Comparison of ENCODE assay signal across 1 cellular context in the genomic region with DNA sequence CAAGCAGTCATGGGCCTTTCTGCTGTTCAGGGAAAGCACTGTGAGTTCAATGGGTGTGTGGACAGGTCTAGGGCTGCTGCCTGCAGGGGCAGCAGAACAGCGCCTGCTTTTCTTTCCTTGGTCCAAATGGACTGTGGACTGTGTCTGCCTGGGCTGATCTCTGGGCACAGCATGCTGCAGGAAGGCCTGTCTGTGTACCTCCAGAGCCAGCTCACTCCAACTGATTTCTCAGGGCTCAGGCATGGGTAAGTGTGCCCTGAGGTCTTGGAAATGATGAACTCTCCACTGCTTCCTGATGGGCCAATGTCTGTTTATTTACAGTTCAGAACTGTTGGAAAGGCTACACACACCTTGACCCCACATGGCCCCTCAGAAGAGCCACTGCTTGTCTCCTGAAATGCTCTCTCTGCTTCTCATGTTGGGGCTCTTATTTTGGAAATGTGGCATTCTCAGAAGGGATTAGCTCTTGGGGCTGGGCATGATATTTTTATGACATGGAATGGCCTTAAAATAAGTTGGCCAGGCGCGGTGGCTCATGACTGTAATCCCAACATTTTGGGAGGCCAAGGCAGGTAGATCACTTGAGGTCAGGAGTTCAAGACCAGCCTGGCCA.
A peak's percentile ranks its signal among the peaks of the same experiment; 100 is the strongest.
TF ChIP-seq lines count a peak whose summit lies in the region.

No MANE protein-coding gene starts in this region.

TF ChIP-seq in HepG2, 621 proteins besides CTCF, POLR2A, EP300 and RAD21 (continued from another document and continues in another):
- TF ChIP-seq RNF219 (CRISPR knock-in tag; IDR thresholded peaks at IDR 0.05), result no peak
- no peak for TF ChIP-seq ZMAT3 (CRISPR knock-in tag; conservative IDR thresholded peaks at IDR 0.05)
- no peak for TF ChIP-seq MIER3 (CRISPR knock-in tag; IDR thresholded peaks at IDR 0.05; ENCODE audit: borderline replicate concordance)
- TF ChIP-seq HNF4G (IDR thresholded peaks at IDR 0.05; ENCODE audit: borderline replicate concordance, low read depth, low read length), result peak; percentile 52
- TF ChIP-seq HNF4G (CRISPR knock-in tag; IDR thresholded peaks at IDR 0.05; ENCODE audit: borderline replicate concordance, low read depth), result no peak
- no peak for TF ChIP-seq YY1 (IDR thresholded peaks at IDR 0.05; ENCODE audit: insufficient read depth, insufficient replicate concordance, low read depth, low read length)
- TF ChIP-seq ZNF784 (CRISPR knock-in tag; IDR thresholded peaks at IDR 0.05; ENCODE audit: borderline replicate concordance), result no peak
- TF ChIP-seq ZNF598 (CRISPR knock-in tag; IDR thresholded peaks at IDR 0.05; ENCODE audit: borderline replicate concordance), result no peak
- no peak for TF ChIP-seq NCOA2 (CRISPR knock-in tag; IDR thresholded peaks at IDR 0.05)
- peak; percentile 91 for TF ChIP-seq RXRB (CRISPR knock-in tag; IDR thresholded peaks at IDR 0.05; ENCODE audit: borderline replicate concordance)
- TF ChIP-seq ZNF317 (CRISPR knock-in tag; IDR thresholded peaks at IDR 0.05), result no peak
- no peak for TF ChIP-seq ZNF660 (CRISPR knock-in tag; IDR thresholded peaks at IDR 0.05; ENCODE audit: borderline replicate concordance, low read depth)
- TF ChIP-seq MBNL3 (CRISPR knock-in tag; conservative IDR thresholded peaks at IDR 0.05), result no peak
- no peak for TF ChIP-seq NR0B2 (CRISPR knock-in tag; IDR thresholded peaks at IDR 0.05)
- TF ChIP-seq ZNF558 (CRISPR knock-in tag; IDR thresholded peaks at IDR 0.05; ENCODE audit: borderline replicate concordance), result no peak
- peak; percentile 53; the same call in 1 of the 2 replicates for TF ChIP-seq ZNF629 (CRISPR knock-in tag; conservative IDR thresholded peaks at IDR 0.05)
- TF ChIP-seq ZNF703 (CRISPR knock-in tag; IDR thresholded peaks at IDR 0.05; ENCODE audit: borderline replicate concordance), result no peak
- no peak for TF ChIP-seq KMT2B (CRISPR knock-in tag; IDR thresholded peaks at IDR 0.05)
- TF ChIP-seq, protein P1, sequence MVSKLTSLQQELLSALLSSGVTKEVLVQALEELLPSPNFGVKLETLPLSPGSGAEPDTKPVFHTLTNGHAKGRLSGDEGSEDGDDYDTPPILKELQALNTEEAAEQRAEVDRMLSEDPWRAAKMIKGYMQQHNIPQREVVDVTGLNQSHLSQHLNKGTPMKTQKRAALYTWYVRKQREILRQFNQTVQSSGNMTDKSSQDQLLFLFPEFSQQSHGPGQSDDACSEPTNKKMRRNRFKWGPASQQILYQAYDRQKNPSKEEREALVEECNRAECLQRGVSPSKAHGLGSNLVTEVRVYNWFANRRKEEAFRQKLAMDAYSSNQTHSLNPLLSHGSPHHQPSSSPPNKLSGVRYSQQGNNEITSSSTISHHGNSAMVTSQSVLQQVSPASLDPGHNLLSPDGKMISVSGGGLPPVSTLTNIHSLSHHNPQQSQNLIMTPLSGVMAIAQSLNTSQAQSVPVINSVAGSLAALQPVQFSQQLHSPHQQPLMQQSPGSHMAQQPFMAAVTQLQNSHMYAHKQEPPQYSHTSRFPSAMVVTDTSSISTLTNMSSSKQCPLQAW (CRISPR knock-in tag; IDR thresholded peaks at IDR 0.05), result peak; percentile 66; the same call in 1 of the 2 replicates
- no peak for TF ChIP-seq ZNF234 (CRISPR knock-in tag; conservative IDR thresholded peaks at IDR 0.05)
- no peak for TF ChIP-seq REPIN1 (CRISPR knock-in tag; IDR thresholded peaks at IDR 0.05; ENCODE audit: borderline replicate concordance, low read depth)
- TF ChIP-seq REL (CRISPR knock-in tag; conservative IDR thresholded peaks at IDR 0.05), result no peak
- TF ChIP-seq SALL2 (CRISPR knock-in tag; IDR thresholded peaks at IDR 0.05), result no peak
- no peak for TF ChIP-seq ATF6 (CRISPR knock-in tag; conservative IDR thresholded peaks at IDR 0.05)
- no peak for TF ChIP-seq NFKB2 (CRISPR knock-in tag; IDR thresholded peaks at IDR 0.05; ENCODE audit: borderline replicate concordance)
- TF ChIP-seq ZNF12 (CRISPR knock-in tag; IDR thresholded peaks at IDR 0.05), result no peak
- no peak for TF ChIP-seq NFRKB (IDR thresholded peaks at IDR 0.05)
- no peak for TF ChIP-seq ZNF644 (CRISPR knock-in tag; IDR thresholded peaks at IDR 0.05; ENCODE audit: low read depth)
- TF ChIP-seq MAF1 (CRISPR knock-in tag; IDR thresholded peaks at IDR 0.05; ENCODE audit: borderline replicate concordance), result no peak
- peak; percentile 82; the same call in 1 of the 2 replicates for TF ChIP-seq THRA (CRISPR knock-in tag; IDR thresholded peaks at IDR 0.05; ENCODE audit: borderline replicate concordance)
- peak; percentile 51; the same call in 1 of the 2 replicates for TF ChIP-seq ZNF563 (CRISPR knock-in tag; IDR thresholded peaks at IDR 0.05)
- no peak for TF ChIP-seq ZNF773 (CRISPR knock-in tag; IDR thresholded peaks at IDR 0.05; ENCODE audit: borderline replicate concordance)
- TF ChIP-seq, protein P2, sequence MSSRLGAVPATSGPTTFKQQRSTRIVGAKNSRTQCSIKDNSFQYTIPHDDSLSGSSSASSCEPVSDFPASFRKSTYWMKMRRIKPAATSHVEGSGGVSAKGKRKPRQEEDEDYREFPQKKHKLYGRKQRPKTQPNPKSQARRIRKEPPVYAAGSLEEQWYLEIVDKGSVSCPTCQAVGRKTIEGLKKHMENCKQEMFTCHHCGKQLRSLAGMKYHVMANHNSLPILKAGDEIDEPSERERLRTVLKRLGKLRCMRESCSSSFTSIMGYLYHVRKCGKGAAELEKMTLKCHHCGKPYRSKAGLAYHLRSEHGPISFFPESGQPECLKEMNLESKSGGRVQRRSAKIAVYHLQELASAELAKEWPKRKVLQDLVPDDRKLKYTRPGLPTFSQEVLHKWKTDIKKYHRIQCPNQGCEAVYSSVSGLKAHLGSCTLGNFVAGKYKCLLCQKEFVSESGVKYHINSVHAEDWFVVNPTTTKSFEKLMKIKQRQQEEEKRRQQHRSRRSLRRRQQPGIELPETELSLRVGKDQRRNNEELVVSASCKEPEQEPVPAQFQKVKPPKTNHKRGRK (CRISPR knock-in tag; IDR thresholded peaks at IDR 0.05), result no peak
- TF ChIP-seq MYC (CRISPR knock-in tag; IDR thresholded peaks at IDR 0.05; ENCODE audit: borderline replicate concordance), result peak; percentile 51; the same call in 1 of the 2 replicates
- peak; percentile 55; the same call in 1 of the 2 replicates for TF ChIP-seq ARNTL (CRISPR knock-in tag; IDR thresholded peaks at IDR 0.05)
- peak; percentile 34; the same call in 1 of the 2 replicates for TF ChIP-seq ZNF331 (CRISPR knock-in tag; IDR thresholded peaks at IDR 0.05)
- TF ChIP-seq ZNF430 (CRISPR knock-in tag; IDR thresholded peaks at IDR 0.05), result no peak
- 0 out of 2 replicates have a peak, but pooled peaks have one; percentile 29 for TF ChIP-seq KAT8 (CRISPR knock-in tag; IDR thresholded peaks at IDR 0.05)
- TF ChIP-seq, protein P3, sequence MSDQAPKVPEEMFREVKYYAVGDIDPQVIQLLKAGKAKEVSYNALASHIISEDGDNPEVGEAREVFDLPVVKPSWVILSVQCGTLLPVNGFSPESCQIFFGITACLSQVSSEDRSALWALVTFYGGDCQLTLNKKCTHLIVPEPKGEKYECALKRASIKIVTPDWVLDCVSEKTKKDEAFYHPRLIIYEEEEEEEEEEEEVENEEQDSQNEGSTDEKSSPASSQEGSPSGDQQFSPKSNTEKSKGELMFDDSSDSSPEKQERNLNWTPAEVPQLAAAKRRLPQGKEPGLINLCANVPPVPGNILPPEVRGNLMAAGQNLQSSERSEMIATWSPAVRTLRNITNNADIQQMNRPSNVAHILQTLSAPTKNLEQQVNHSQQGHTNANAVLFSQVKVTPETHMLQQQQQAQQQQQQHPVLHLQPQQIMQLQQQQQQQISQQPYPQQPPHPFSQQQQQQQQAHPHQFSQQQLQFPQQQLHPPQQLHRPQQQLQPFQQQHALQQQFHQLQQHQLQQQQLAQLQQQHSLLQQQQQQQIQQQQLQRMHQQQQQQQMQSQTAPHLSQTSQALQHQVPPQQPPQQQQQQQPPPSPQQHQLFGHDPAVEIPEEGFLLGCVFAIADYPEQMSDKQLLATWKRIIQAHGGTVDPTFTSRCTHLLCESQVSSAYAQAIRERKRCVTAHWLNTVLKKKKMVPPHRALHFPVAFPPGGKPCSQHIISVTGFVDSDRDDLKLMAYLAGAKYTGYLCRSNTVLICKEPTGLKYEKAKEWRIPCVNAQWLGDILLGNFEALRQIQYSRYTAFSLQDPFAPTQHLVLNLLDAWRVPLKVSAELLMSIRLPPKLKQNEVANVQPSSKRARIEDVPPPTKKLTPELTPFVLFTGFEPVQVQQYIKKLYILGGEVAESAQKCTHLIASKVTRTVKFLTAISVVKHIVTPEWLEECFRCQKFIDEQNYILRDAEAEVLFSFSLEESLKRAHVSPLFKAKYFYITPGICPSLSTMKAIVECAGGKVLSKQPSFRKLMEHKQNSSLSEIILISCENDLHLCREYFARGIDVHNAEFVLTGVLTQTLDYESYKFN (CRISPR knock-in tag; conservative IDR thresholded peaks at IDR 0.05), result peak; percentile 61
- no peak for TF ChIP-seq ATF1 (CRISPR knock-in tag; IDR thresholded peaks at IDR 0.05)
- TF ChIP-seq ZBTB44 (CRISPR knock-in tag; IDR thresholded peaks at IDR 0.05), result no peak
- no peak for TF ChIP-seq ZNF614 (CRISPR knock-in tag; IDR thresholded peaks at IDR 0.05; ENCODE audit: borderline replicate concordance)
- TF ChIP-seq, protein P4, sequence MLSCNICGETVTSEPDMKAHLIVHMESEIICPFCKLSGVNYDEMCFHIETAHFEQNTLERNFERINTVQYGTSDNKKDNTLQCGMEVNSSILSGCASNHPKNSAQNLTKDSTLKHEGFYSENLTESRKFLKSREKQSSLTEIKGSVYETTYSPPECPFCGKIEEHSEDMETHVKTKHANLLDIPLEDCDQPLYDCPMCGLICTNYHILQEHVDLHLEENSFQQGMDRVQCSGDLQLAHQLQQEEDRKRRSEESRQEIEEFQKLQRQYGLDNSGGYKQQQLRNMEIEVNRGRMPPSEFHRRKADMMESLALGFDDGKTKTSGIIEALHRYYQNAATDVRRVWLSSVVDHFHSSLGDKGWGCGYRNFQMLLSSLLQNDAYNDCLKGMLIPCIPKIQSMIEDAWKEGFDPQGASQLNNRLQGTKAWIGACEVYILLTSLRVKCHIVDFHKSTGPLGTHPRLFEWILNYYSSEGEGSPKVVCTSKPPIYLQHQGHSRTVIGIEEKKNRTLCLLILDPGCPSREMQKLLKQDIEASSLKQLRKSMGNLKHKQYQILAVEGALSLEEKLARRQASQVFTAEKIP (CRISPR knock-in tag; IDR thresholded peaks at IDR 0.05; ENCODE audit: borderline replicate concordance), result no peak
